Comparison of ENCODE assay signal across 8 cellular contexts in the genomic region with DNA sequence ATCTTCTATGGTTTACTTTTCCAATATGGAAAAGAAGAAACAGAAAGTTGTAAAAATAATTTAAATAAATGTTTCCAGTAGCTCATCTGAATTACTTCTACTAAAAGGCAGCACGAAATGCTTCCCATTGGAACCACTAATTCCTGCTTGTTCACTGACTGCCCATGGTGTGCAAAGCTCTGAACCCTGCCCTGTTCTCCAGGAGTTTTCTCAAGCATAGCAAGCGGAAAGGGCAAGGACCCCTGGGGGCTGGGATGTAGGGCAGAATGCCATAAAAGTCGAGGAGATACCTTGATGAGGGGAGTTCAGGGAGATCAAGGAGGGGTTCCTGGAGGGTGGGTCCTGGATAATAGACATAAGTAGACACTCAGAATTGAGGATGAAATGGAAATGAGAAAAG. TPM values are rescaled to one million over a fixed set of nuclear protein-coding genes. Genes with fewer than 3 reads are reported as not detected.
"Had no signal": no experiment of that assay in that cellular context is flagged by ENCODE, and none has a peak within 500 bp of the region (broad histone marks: within the 10 kb centered on the region; RNA-seq: fewer than 3 reads in every experiment).

No MANE protein-coding gene starts in this region.

- DNase-seq: GOT3, H7, HFFc6 had no signal

- H3K9me3 ChIP-seq: HAP-1 had no signal

- ATAC-seq: HCT116, K562 had no signal

- H3K4me1 ChIP-seq: HAP-1 had no signal

- H3K4me3 ChIP-seq: HAP-1, K562 had no signal

- H3K36me3 ChIP-seq: HAP-1 had no signal

RNA-seq across cellular contexts. Expression of a gene that starts 35.3 kb away (rescaled TPM):
- total RNA-seq: H4, HT-29, K562 had no signal
- polyA plus RNA-seq: K562 had no signal
